ENCODE assay signal across 28 cellular contexts in the genomic region with DNA sequence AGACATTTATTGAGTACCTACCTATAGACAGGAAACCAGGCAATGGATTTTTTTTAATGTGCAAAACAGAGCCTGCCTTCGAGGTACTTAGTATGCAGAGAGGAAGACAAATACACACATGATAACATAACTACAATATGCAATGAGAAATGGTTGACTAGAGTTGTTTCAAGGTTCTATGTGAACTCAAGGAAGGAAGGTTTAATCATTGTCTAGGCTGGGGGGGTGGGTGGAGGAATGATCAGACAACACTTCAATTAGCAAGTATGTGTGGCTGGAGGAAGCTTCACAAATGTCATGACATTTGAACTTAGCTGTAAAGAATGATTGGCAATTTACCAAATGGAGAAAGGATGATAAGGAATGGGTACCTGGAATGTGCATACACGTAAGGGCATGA.
"Had no signal": no experiment of that assay in that cellular context is flagged by ENCODE, and none has a peak within 500 bp of the region (broad histone marks: within the 10 kb centered on the region; RNA-seq: fewer than 3 reads in every experiment).

No MANE protein-coding gene starts in this region.

- H3K27ac Mint-ChIP-seq: naive thymus-derived CD8-positive, alpha-beta T cell; nephron progenitor cell; neural progenitor cell; stimulated activated naive B cell treated with anti-CD40 and anti-IgM and Interleukin-4, amounts not matched to agents 10 μg/mL and 1 μg/mL and 100 μg/mL, for 72 hours had no signal

- H3K4me1 ChIP-seq: heart right ventricle, left ventricle myocardium inferior, neural progenitor cell, parathyroid adenoma, psoas muscle, right atrium auricular region, right lobe of liver, testis, thyroid gland, transverse colon, upper lobe of left lung, vagina had no signal

- H3K9me3 ChIP-seq: heart right ventricle, left ventricle myocardium inferior, mucosa of descending colon, neutrophil, psoas muscle, right atrium auricular region, right lobe of liver, stomach, testis, thyroid gland, transverse colon, upper lobe of left lung, vagina had no signal

- H3K4me3 Mint-ChIP-seq: naive thymus-derived CD8-positive, alpha-beta T cell; nephron progenitor cell; neural progenitor cell; stimulated activated naive B cell treated with anti-CD40 and anti-IgM and Interleukin-4, amounts not matched to agents 10 μg/mL and 1 μg/mL and 100 μg/mL, for 72 hours had no signal

- H3K4me1 Mint-ChIP-seq: naive thymus-derived CD8-positive, alpha-beta T cell; neural progenitor cell; stimulated activated naive B cell treated with anti-CD40 and anti-IgM and Interleukin-4, amounts not matched to agents 10 μg/mL and 1 μg/mL and 100 μg/mL, for 72 hours had no signal

- H3K27me3 ChIP-seq: heart right ventricle, hepatocyte, neural progenitor cell, neutrophil, right atrium auricular region, right lobe of liver, stomach, testis, thyroid gland, transverse colon, upper lobe of left lung, vagina had no signal

- H3K36me3 ChIP-seq: heart right ventricle, left ventricle myocardium inferior, neural progenitor cell, neutrophil, right atrium auricular region, right lobe of liver, stomach, thyroid gland, transverse colon, upper lobe of left lung, vagina had no signal

- H3K36me3 Mint-ChIP-seq: naive thymus-derived CD8-positive, alpha-beta T cell; neural progenitor cell; stimulated activated naive B cell treated with anti-CD40 and anti-IgM and Interleukin-4, amounts not matched to agents 10 μg/mL and 1 μg/mL and 100 μg/mL, for 72 hours had no signal

- H3K9me3 Mint-ChIP-seq: nephron progenitor cell, neural progenitor cell had no signal

- H3K27me3 Mint-ChIP-seq: naive thymus-derived CD8-positive, alpha-beta T cell; stimulated activated naive B cell treated with anti-CD40 and anti-IgM and Interleukin-4, amounts not matched to agents 10 μg/mL and 1 μg/mL and 100 μg/mL, for 72 hours had no signal

- DNase-seq: heart right ventricle; islet precursor cell; left colon; left ventricle myocardium inferior; midbrain; mucosa of descending colon; naive thymus-derived CD8-positive, alpha-beta T cell; nephron progenitor cell; occipital lobe; psoas muscle; right lobe of liver; stimulated activated CD4-positive, alpha-beta T cell treated with anti-CD3 and anti-CD28 coated beads, Interleukin-1b, Interleukin-23, amount 100 ng/mL, for 48 hours; stimulated activated CD4-positive, alpha-beta T cell treated with anti-CD3 and anti-CD28 coated beads, Interleukin-2, amount 100 ng/mL, for 48 hours; stimulated activated naive B cell treated with anti-CD40 and anti-IgM and Interleukin-4, amounts not matched to agents 10 μg/mL and 1 μg/mL and 100 μg/mL, for 72 hours; stimulated activated naive CD8-positive, alpha-beta T cell treated with anti-CD3 and anti-CD28 coated beads, Interleukin-15, Interleukin-2, amounts not matched to agents 100 U/mL and 50 U/mL, for 24 hours; stomach; testis; thyroid gland; transverse colon; upper lobe of left lung had no signal

- H3K27ac ChIP-seq: heart right ventricle, hepatocyte, left ventricle myocardium inferior, neural progenitor cell, neutrophil, parathyroid adenoma, psoas muscle, right atrium auricular region, right lobe of liver, stomach, testis, thyroid gland, transverse colon, upper lobe of left lung, vagina had no signal

- H3K4me3 ChIP-seq: heart right ventricle, hepatocyte, left ventricle myocardium inferior, lung, mucosa of descending colon, neural progenitor cell, psoas muscle, right atrium auricular region, right lobe of liver, smooth muscle cell, stomach, testis, thyroid gland, transverse colon, upper lobe of left lung, vagina had no signal

- ATAC-seq: heart right ventricle; left colon; mucosa of descending colon; naive thymus-derived CD8-positive, alpha-beta T cell; psoas muscle; right lobe of liver; stimulated activated naive B cell treated with anti-CD40 and anti-IgM and Interleukin-4, amounts not matched to agents 10 μg/mL and 1 μg/mL and 100 μg/mL, for 72 hours; stimulated activated naive CD8-positive, alpha-beta T cell treated with anti-CD3 and anti-CD28 coated beads, Interleukin-15, Interleukin-2, amounts not matched to agents 100 U/mL and 50 U/mL, for 24 hours had no signal
